8 cellular contexts compared by ENCODE assay signal in the genomic region with DNA sequence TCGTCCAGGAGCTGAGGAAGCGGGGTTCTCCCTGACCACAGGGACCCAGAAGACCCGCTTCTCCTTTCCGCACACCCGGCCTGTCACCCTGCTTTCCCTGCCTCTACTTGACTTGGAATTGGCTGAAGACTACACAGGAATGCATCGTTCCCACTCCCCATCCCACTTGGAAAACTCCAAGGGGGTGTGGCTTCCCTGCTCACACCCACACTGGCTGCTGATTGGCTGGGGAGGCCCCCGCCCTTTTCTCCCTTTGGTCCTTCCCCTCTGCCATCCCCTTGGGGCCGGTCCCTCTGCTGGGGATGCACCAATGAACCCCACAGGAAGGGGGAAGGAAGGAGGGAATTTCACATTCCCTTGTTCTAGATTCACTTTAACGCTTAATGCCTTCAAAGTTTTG. TPM values are rescaled to one million over a fixed set of nuclear protein-coding genes. Genes with fewer than 3 reads are reported as not detected.
A peak's percentile ranks its signal among the peaks of the same experiment; 100 is the strongest.
DNase-seq lines count a peak whose midpoint lies in the region; ATAC-seq and TF ChIP-seq lines count a peak whose summit lies in the region.

No MANE protein-coding gene starts in this region.

- H3K4me1 Mint-ChIP-seq in memory B cell = peaks cover 21% of the 10 kb centered on the region
- peaks cover 20 to 24% of the 10 kb centered on the region in 2 donors for H3K4me1 Mint-ChIP-seq in natural killer cell treated with Interleukin-12 subunit alpha and Interleukin-12 subunit beta and Interleukin-15 and Interleukin-18, amount 100 ng/mL, for 72 hours (ENCODE audit: low read depth in 2 of 2)

- peak; percentile 77 for DNase-seq in EL
- peak; percentile 72 for DNase-seq in NCI-H2171 treated with DMSO at 0.1 percent for 48 hours (lab: John Stamatoyannopoulos, UW)
- DNase-seq in colonic mucosa = peak; percentile 73
- DNase-seq in memory B cell (ENCODE audit: low spot score in 2 of 2) = no peak
- DNase-seq in natural killer cell treated with Interleukin-12 subunit alpha and Interleukin-12 subunit beta and Interleukin-15 and Interleukin-18, amount 100 ng/mL, for 72 hours (ENCODE audit: low spot score) = no peak

- peak overlapping the region; percentile 60 for H3K27ac Mint-ChIP-seq in memory B cell
- peak overlapping the region in 1 of 2 donors; percentile 23 for H3K27ac Mint-ChIP-seq in natural killer cell treated with Interleukin-12 subunit alpha and Interleukin-12 subunit beta and Interleukin-15 and Interleukin-18, amount 100 ng/mL, for 72 hours

- no peaks in the 10 kb centered on the region for H3K9me3 ChIP-seq in colonic mucosa

- H3K36me3 Mint-ChIP-seq in memory B cell = peaks cover 11% of the 10 kb centered on the region
- H3K36me3 Mint-ChIP-seq in natural killer cell treated with Interleukin-12 subunit alpha and Interleukin-12 subunit beta and Interleukin-15 and Interleukin-18, amount 100 ng/mL, for 72 hours = peaks cover 12% of the 10 kb centered on the region

- intact Hi-C loops in colonic mucosa (cut with DNase I) = loop anchor here (5.0 to 10.0 kb wide), 2 partner anchors 41 to 119 kb away; no protein-coding TSS in a partner anchor

- H3K4me3 ChIP-seq in colonic mucosa = no peak overlapping the region

- H3K27ac ChIP-seq in colonic mucosa = no peak overlapping the region

- no peak overlapping the region for H3K9ac ChIP-seq in colonic mucosa (ENCODE audit: low read depth in 2 of 2, low read length in 2 of 2)

- no peaks in the 10 kb centered on the region for H3K27me3 Mint-ChIP-seq in memory B cell
- no peaks in the 10 kb centered on the region for H3K27me3 Mint-ChIP-seq in natural killer cell treated with Interleukin-12 subunit alpha and Interleukin-12 subunit beta and Interleukin-15 and Interleukin-18, amount 100 ng/mL, for 72 hours

- H3K4me1 ChIP-seq in colonic mucosa = peaks cover 4% of the 10 kb centered on the region

- no peaks in the 10 kb centered on the region for H3K27me3 ChIP-seq in colonic mucosa

- no peak for TF ChIP-seq CTCF in colonic mucosa (IDR thresholded peaks at IDR 0.05)

- no peaks in the 10 kb centered on the region for H3K9me3 Mint-ChIP-seq in memory B cell
- no peaks in the 10 kb centered on the region for H3K9me3 Mint-ChIP-seq in natural killer cell treated with Interleukin-12 subunit alpha and Interleukin-12 subunit beta and Interleukin-15 and Interleukin-18, amount 100 ng/mL, for 72 hours

- ATAC-seq in memory B cell (ENCODE audit: low read depth) = no peak
- no peak for ATAC-seq in HG02981 (IDR thresholded peaks at IDR 0.05; ENCODE audit: unreplicated experiment)
- ATAC-seq in HG02840 (IDR thresholded peaks at IDR 0.05; ENCODE audit: low FRiP score, unreplicated experiment) = no peak
- ATAC-seq in HG03571 (IDR thresholded peaks at IDR 0.05; ENCODE audit: unreplicated experiment) = no peak
- ATAC-seq in natural killer cell treated with Interleukin-12 subunit alpha and Interleukin-12 subunit beta and Interleukin-15 and Interleukin-18, amount 100 ng/mL, for 72 hours = no peak

- peaks cover 14% of the 10 kb centered on the region for H3K36me3 ChIP-seq in colonic mucosa

- H3K4me3 Mint-ChIP-seq in memory B cell = no peak overlapping the region
- no peak overlapping the region for H3K4me3 Mint-ChIP-seq in natural killer cell treated with Interleukin-12 subunit alpha and Interleukin-12 subunit beta and Interleukin-15 and Interleukin-18, amount 100 ng/mL, for 72 hours

RNA-seq across cellular contexts. Expression of gene VASP, which starts 18.9 kb away (rescaled TPM):
- 100 to 1,000 TPM; 236 to 261 TPM for total RNA-seq in colonic mucosa
- total RNA-seq in natural killer cell treated with Interleukin-12 subunit alpha and Interleukin-12 subunit beta and Interleukin-15 and Interleukin-18, amount 100 ng/mL, for 72 hours = 100 to 1,000 TPM; 447 to 589 TPM

RNA-seq across cellular contexts. Expression of gene PPM1N, which starts 27.9 kb away (rescaled TPM):
- total RNA-seq in colonic mucosa = 1 to 10 TPM in 1 of 2 donors, under 1 TPM in 1; 0.67 to 1.7 TPM
- 1 to 10 TPM; 3.2 to 3.6 TPM for total RNA-seq in natural killer cell treated with Interleukin-12 subunit alpha and Interleukin-12 subunit beta and Interleukin-15 and Interleukin-18, amount 100 ng/mL, for 72 hours

RNA-seq across cellular contexts. Expression of gene RTN2, which starts 29.3 kb away (rescaled TPM):
- 1 to 10 TPM; 4.9 to 8.4 TPM for total RNA-seq in colonic mucosa
- 1 to 10 TPM; 5.9 to 7.8 TPM for total RNA-seq in natural killer cell treated with Interleukin-12 subunit alpha and Interleukin-12 subunit beta and Interleukin-15 and Interleukin-18, amount 100 ng/mL, for 72 hours

RNA-seq across cellular contexts. Expression of gene FOSB, which starts 58.3 kb away (rescaled TPM):
- total RNA-seq in colonic mucosa = 1 to 10 TPM; 1.5 to 3.4 TPM
- 10 to 100 TPM; 16.3 to 18.0 TPM for total RNA-seq in natural killer cell treated with Interleukin-12 subunit alpha and Interleukin-12 subunit beta and Interleukin-15 and Interleukin-18, amount 100 ng/mL, for 72 hours

RNA-seq across cellular contexts. Expression of gene OPA3, which starts 58.5 kb away (rescaled TPM):
- total RNA-seq in colonic mucosa = 10 to 100 TPM; 12.4 to 14.8 TPM
- total RNA-seq in natural killer cell treated with Interleukin-12 subunit alpha and Interleukin-12 subunit beta and Interleukin-15 and Interleukin-18, amount 100 ng/mL, for 72 hours = 10 to 100 TPM; 17.0 to 17.5 TPM

Comparison
In these comparisons a context has a peak if more than half of its experiments do, and no peak if none do; other contexts are left out.
1. DNase-seq: peak in EL (single experiment), NCI-H2171 treated with DMSO at 0.1 percent for 48 hours (single experiment) and colonic mucosa (single experiment); none in memory B cell (0 of 2) and natural killer cell treated with Interleukin-12 subunit alpha and Interleukin-12 subunit beta and Interleukin-15 and Interleukin-18, amount 100 ng/mL, for 72 hours (single experiment).